ENCODE assay signal across 21 cellular contexts in the genomic region with DNA sequence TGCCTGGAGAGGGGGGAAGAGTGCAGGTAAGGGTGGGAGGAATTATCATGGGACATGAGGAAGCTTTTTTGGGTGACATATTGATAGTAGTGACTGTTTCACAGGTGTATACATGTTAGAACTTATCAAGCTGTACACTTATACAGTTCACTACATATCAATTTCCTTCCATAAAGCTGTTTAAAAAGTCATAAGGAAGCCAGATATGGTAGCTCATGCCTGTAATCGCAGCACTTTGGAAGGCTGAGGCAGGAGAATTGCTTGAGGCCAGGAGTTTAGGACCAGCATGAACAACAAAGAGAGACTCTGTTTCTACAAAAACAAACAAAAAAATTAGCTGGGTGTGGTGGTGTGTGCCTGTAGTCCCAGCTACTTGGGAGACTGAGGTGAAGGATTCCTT. TPM values are rescaled to one million over a fixed set of nuclear protein-coding genes. Genes with fewer than 3 reads are reported as not detected.
DNase-seq lines count a peak whose midpoint lies in the region; ATAC-seq, FAIRE-seq and TF ChIP-seq lines count a peak whose summit lies in the region.
"Had no signal": no experiment of that assay in that cellular context is flagged by ENCODE, and none has a peak within 500 bp of the region (broad histone marks: within the 10 kb centered on the region; RNA-seq: fewer than 3 reads in every experiment).

No MANE protein-coding gene starts in this region.

- peak overlapping the region; percentile 37 for H3K27ac Mint-ChIP-seq in progenitor cell of endocrine pancreas
- H3K27ac Mint-ChIP-seq: B cell; CD4-positive, alpha-beta T cell; CD8-positive, alpha-beta T cell had no signal

- no peak for TF ChIP-seq POLR2A in GM12891 (IDR thresholded peaks at IDR 0.05; ENCODE audit: low read depth, low read length)

- no peak for TF ChIP-seq CTCF in progenitor cell of endocrine pancreas (IDR thresholded peaks at IDR 0.05; ENCODE audit: unreplicated experiment)

- H3K27me3 Mint-ChIP-seq in progenitor cell of endocrine pancreas, result no peaks in the 10 kb centered on the region
- H3K27me3 Mint-ChIP-seq: B cell; CD4-positive, alpha-beta T cell had no signal

- peaks cover 22% of the 10 kb centered on the region for H3K4me1 Mint-ChIP-seq in progenitor cell of endocrine pancreas (ENCODE audit: low read depth)

- peaks cover 30% of the 10 kb centered on the region for H3K36me3 Mint-ChIP-seq in progenitor cell of endocrine pancreas (ENCODE audit: insufficient read depth)

- peak; percentile 87 for ATAC-seq in left colon
- no peak for ATAC-seq in HG03342 (IDR thresholded peaks at IDR 0.05; ENCODE audit: unreplicated experiment)
- ATAC-seq: A549; CD8-positive, alpha-beta T cell; GM12878 had no signal

- FAIRE-seq in GM12891 (lab: Jason Lieb, UNC), result peak; percentile 9
- FAIRE-seq in urothelium cell line (lab: Jason Lieb, UNC), result peak; percentile 40
- FAIRE-seq: A549, GM12878, GM19239 had no signal

- H3K4me3 Mint-ChIP-seq in progenitor cell of endocrine pancreas (ENCODE audit: low read depth), result no peak overlapping the region
- H3K4me3 Mint-ChIP-seq: B cell; CD4-positive, alpha-beta T cell; CD8-positive, alpha-beta T cell had no signal

- intact Hi-C loops in left colon (cut with DNase I, micrococcal nuclease), result no loop called here

- no peaks in the 10 kb centered on the region for H3K9me3 Mint-ChIP-seq in progenitor cell of endocrine pancreas (ENCODE audit: low read depth)
- H3K9me3 Mint-ChIP-seq: CD8-positive, alpha-beta T cell had no signal

- DNase-seq in GM12891 (ENCODE audit: insufficient read length, low spot score) (no peak), left colon (no peak), progenitor cell of endocrine pancreas (ENCODE audit: low spot score, unreplicated experiment) (no peak), urothelium cell line (ENCODE audit: low spot score) (no peak), RPMI8226 (no peak), COR-L47 (lab: John Stamatoyannopoulos, UW) (no peak)
- DNase-seq: AML-193; CD4-positive, alpha-beta T cell; CD8-positive, alpha-beta T cell; DMS 273 treated with DMSO at 0.1 percent for 48 hours; DMS153; DMS53; DMS79; DND-41; EL; GDM1 had no signal

TF ChIP-seq in GM12891, 5 proteins besides CTCF, POLR2A, EP300 and RAD21:
- TF ChIP-seq PAX5 (IDR thresholded peaks at IDR 0.05; ENCODE audit: insufficient read depth, low read length, severe bottlenecking) (no peak), POU2F2 (IDR thresholded peaks at IDR 0.05; ENCODE audit: low read depth, low read length) (no peak), TAF1 (IDR thresholded peaks at IDR 0.05; ENCODE audit: low read depth, low read length) (no peak), POLR2AphosphoS5 (IDR thresholded peaks at IDR 0.05; ENCODE audit: low read depth, low read length) (no peak), SPI1 (IDR thresholded peaks at IDR 0.05; ENCODE audit: low read depth, low read length) (no peak)

RNA-seq across cellular contexts. Expression of a gene that starts 21.7 kb away (rescaled TPM):
- 2.3 TPM for polyA plus RNA-seq in GM12891 (2012; ENCODE audit: low read depth, missing spikeins)
- total RNA-seq in left colon (1 to 10 TPM; 4.9 to 5.1 TPM), progenitor cell of endocrine pancreas (16.3 and 17.5 TPM in 2 replicates)

RNA-seq across cellular contexts. Expression of a gene that starts 28.1 kb away (rescaled TPM):
- polyA plus RNA-seq in GM12891 (2012; ENCODE audit: low read depth, missing spikeins), result 0.95 TPM
- total RNA-seq in left colon, result 1 to 10 TPM; 3.2 to 6.2 TPM
- 17.9 and 19.7 TPM in 2 replicates for total RNA-seq in progenitor cell of endocrine pancreas

RNA-seq across cellular contexts. Expression of a gene that starts 41.9 kb away (rescaled TPM):
- 3.2 TPM for polyA plus RNA-seq in GM12891 (2012; ENCODE audit: low read depth, missing spikeins)
- total RNA-seq in left colon (10 to 100 TPM in 1 of 2 donors, 1 to 10 TPM in 1; 8.6 to 10.2 TPM), progenitor cell of endocrine pancreas (4.7 and 6.1 TPM in 2 replicates)
